Comparison of ENCODE assay signal across 8 cellular contexts in the genomic region with DNA sequence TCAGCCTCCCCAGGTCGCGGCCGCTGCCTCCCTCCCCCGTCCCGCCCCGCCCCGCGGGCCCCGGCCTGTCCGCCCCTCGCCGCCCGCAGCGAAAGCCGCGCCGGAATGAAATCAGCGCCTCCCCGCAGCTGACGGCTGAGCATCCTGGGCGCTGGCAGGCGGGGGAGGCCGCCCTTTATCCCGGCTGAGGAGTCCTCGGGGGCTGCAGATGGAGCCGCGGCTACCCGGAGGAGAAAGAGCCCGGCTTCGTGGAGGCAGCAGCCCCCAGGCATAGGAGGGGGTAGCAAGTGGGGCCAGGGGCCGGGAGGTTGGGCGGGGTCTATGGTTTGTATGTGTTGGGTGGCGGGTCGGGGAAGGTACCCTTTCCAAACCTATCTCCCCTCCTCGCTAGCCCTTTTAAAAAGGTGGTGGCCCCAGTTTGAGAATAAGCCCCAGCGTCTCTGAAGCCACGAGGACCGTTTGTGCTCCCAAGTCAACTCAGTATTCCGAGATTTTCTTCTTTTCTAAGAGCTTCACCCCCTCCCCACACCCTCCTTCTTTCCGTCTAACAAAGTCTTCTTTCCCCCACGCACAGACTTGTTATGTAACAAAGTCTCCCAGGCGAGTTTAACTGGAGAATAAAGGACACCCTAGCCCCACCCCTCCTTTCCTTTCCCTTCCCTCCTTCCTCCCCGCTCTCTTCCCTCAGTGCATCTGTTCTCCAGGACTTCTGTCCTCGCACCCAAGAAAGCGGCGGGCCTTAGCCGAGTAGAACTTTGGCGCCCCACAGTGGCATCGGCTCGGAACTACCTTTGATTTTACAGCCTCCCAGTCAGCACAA. TPM values are rescaled to one million over a fixed set of nuclear protein-coding genes. Genes with fewer than 3 reads are reported as not detected.
A peak's percentile ranks its signal among the peaks of the same experiment; 100 is the strongest.
DNase-seq lines count a peak whose midpoint lies in the region; ATAC-seq and TF ChIP-seq lines count a peak whose summit lies in the region.

No MANE protein-coding gene starts in this region.

- no peaks in the 10 kb centered on the region for H3K79me2 ChIP-seq in GM23338 (replicated peaks; ENCODE audit: insufficient read depth)

- 1% methylated on average over 16 to 50 of the region's 50 CpGs for WGBS in transverse colon (ENCODE audit: low coverage in 1 of 2), 2 donors

- H3K4me3 ChIP-seq in GM23338, result peak overlapping the region; percentile 60
- H3K4me3 ChIP-seq in neutrophil (ENCODE audit: low read depth in 1 of 2, low read length in 1 of 2), result no peak overlapping the region
- peak overlapping the region in 2 of 4 donors; percentile 1 to 35 for H3K4me3 ChIP-seq in transverse colon

- peak overlapping the region; percentile 70; the same call in 1 of the 2 replicates for H2AFZ ChIP-seq in GM23338

- peak overlapping the region; percentile 73 for H3K4me3 Mint-ChIP-seq in GM23338

- H3K27me3 ChIP-seq in GM23338 (ENCODE audit: insufficient read depth), result peaks cover 95% of the 10 kb centered on the region
- H3K27me3 ChIP-seq in foreskin keratinocyte, result peaks cover 100% of the 10 kb centered on the region
- H3K27me3 ChIP-seq in neutrophil, result peaks cover 100% of the 10 kb centered on the region
- peaks cover 100% of the 10 kb centered on the region for H3K27me3 ChIP-seq in transverse colon

- H3K4me2 ChIP-seq in GM23338, result peak overlapping the region; percentile 93

- in situ Hi-C loops in transverse colon (cut with MboI; ENCODE audit: low pct_ligation_motif_present in 1 of 4, low pct_unique_long_range_greater_than_20kb in 1 of 4, low sequenced_read_pairs in 3 of 4), result no loop called here

- peaks cover 39% of the 10 kb centered on the region for H3K4me1 Mint-ChIP-seq in GM23338

- ATAC-seq in GM23338, result peak; percentile 45
- ATAC-seq in foreskin keratinocyte, result peak; percentile 77

- TF ChIP-seq EP300 in transverse colon (IDR thresholded peaks at IDR 0.05; ENCODE audit: low read depth), result no peak

- DNase-seq in ELF-1 (ENCODE audit: low read depth, low spot score) (peak; percentile 93), GM23338 (ENCODE audit: low spot score) (peak; percentile 94), LHCN-M2 (ENCODE audit: low read depth) (peak; percentile 81), RPMI7951 (ENCODE audit: low read depth) (peak; percentile 77), foreskin keratinocyte (peak in 1 of 2 donors; percentile 50), transverse colon (peak; percentile 70)
- peak; percentile 22 to 54 (median 34) for DNase-seq in activated naive CD4-positive, alpha-beta T cell (lab: John Stamatoyannopoulos, UW)

- H3K9me3 ChIP-seq in neutrophil (no peaks in the 10 kb centered on the region), transverse colon (no peaks in the 10 kb centered on the region)

- intact Hi-C loops in transverse colon (cut with DNase I; ENCODE audit: low total_unique reads), result loop anchor here (10.0 kb wide), 1 partner anchor 1351 kb away; no protein-coding TSS in a partner anchor

- TF ChIP-seq POLR2A in transverse colon (IDR thresholded peaks at IDR 0.05), result no peak

- no peaks in the 10 kb centered on the region; the same call in 2 of the 3 replicates for H3K9me3 Mint-ChIP-seq in GM23338

- H3F3A ChIP-seq in GM23338 (replicated peaks; ENCODE audit: low read depth), result peaks cover 7% of the 10 kb centered on the region; the same call in 1 of the 2 replicates

- peaks cover 49% of the 10 kb centered on the region for H3K4me1 ChIP-seq in GM23338 (ENCODE audit: insufficient read depth)
- no peaks in the 10 kb centered on the region for H3K4me1 ChIP-seq in foreskin keratinocyte
- peaks cover 17 to 26% of the 10 kb centered on the region in 2 experiments for H3K4me1 ChIP-seq in neutrophil (ENCODE audit: control insufficient read depth in 1 of 2, insufficient read depth in 1 of 2, low read depth in 1 of 2, low read length in 1 of 2)
- H3K4me1 ChIP-seq in transverse colon, result peaks cover 5 to 37% (median 21%) of the 10 kb centered on the region in 4 donors

- H3K36me3 ChIP-seq in GM23338 (ENCODE audit: insufficient read depth) (no peaks in the 10 kb centered on the region), neutrophil (no peaks in the 10 kb centered on the region), transverse colon (no peaks in the 10 kb centered on the region)

- H3K9me2 ChIP-seq in GM23338 (ENCODE audit: insufficient read depth), result no peaks in the 10 kb centered on the region

- peaks cover 83% of the 10 kb centered on the region for H3K27me3 Mint-ChIP-seq in GM23338 (ENCODE audit: insufficient read depth, low read depth, poor library complexity)

- H3K27ac ChIP-seq in GM23338 (ENCODE audit: low read depth) (no peak overlapping the region), foreskin keratinocyte (no peak overlapping the region), neutrophil (no peak overlapping the region), transverse colon (no peak overlapping the region)

- no peak overlapping the region for H3K27ac Mint-ChIP-seq in GM23338

- peak; percentile 95 to 97 for TF ChIP-seq CTCF in GM23338 (conservative IDR thresholded peaks at IDR 0.05; ENCODE audit: low read depth in 2 of 2)
- TF ChIP-seq CTCF in foreskin keratinocyte (conservative IDR thresholded peaks at IDR 0.05), result peak; percentile 92
- peak; percentile 28 for TF ChIP-seq CTCF in neutrophil (IDR thresholded peaks at IDR 0.05)
- TF ChIP-seq CTCF in transverse colon (IDR thresholded peaks at IDR 0.05), result peak; percentile 77 to 82 (median 79)

- no peaks in the 10 kb centered on the region for H4K20me1 ChIP-seq in GM23338 (replicated peaks; ENCODE audit: insufficient read depth)

- H3K36me3 Mint-ChIP-seq in GM23338 (ENCODE audit: low read depth), result no peaks in the 10 kb centered on the region

TF ChIP-seq in GM23338, 12 proteins besides CTCF, POLR2A, EP300 and RAD21:
- TF ChIP-seq STAT1 (IDR thresholded peaks at IDR 0.05; ENCODE audit: unreplicated experiment), result no peak
- peak; percentile 23; the same call in 1 of the 2 replicates for TF ChIP-seq ZNF462 (CRISPR knock-in tag; IDR thresholded peaks at IDR 0.05)
- peak; percentile 44 for TF ChIP-seq EZH2 (IDR thresholded peaks at IDR 0.05; ENCODE audit: low read depth, unreplicated experiment)
TF ChIP-seq in GM23338: peak in this region for 2.

RNA-seq across cellular contexts. Expression of gene POU3F2, which starts 11.0 kb away (rescaled TPM):
- 0.70 and 0.76 TPM in 2 replicates for total RNA-seq in GM23338 (2014; rRNA removed; shearing (Covaris generic))
- 0.26 and 0.31 TPM in 2 replicates for polyA plus RNA-seq in GM23338 (2016; fragmentation: Nextera tagmentation; extraction: Ambion mirVana)
- total RNA-seq in LHCN-M2 (2014; rRNA removed), result 0.19 TPM in 1 of 2 replicates, not detected in the other
- 0.40 TPM for polyA plus RNA-seq in LHCN-M2 (2012)
- total RNA-seq in RPMI7951 (2014; rRNA removed; shearing (Covaris generic)), result 0.29 and 0.36 TPM in 2 replicates
- not detected in 2 replicates for total RNA-seq in foreskin keratinocyte
- polyA plus RNA-seq in foreskin keratinocyte, result not detected in 2 replicates
- not detected for total RNA-seq in transverse colon

Comparison
In these comparisons a context has a peak if more than half of its experiments do, and no peak if none do; other contexts are left out.
1. CTCF ChIP-seq: peak in every context shown above with its lines; median percentile 96 in GM23338; 92 in foreskin keratinocyte; 79 in transverse colon; 28 in neutrophil.